In genomic region chr5:76401801-76402250, GRCh38 we compare ENCODE assay signal across 8 cellular contexts. TPM values are rescaled to one million over a fixed set of nuclear protein-coding genes. Genes with fewer than 3 reads are reported as not detected.
A peak's percentile ranks its signal among the peaks of the same experiment; 100 is the strongest.
DNase-seq lines count a peak whose midpoint lies in the region; ATAC-seq, FAIRE-seq and TF ChIP-seq lines count a peak whose summit lies in the region.

No MANE protein-coding gene starts in this region.

- H3K4me3 ChIP-seq in A549 (peak overlapping the region; percentile 70), PC-3 (ENCODE audit: low read length) (no peak overlapping the region), dorsolateral prefrontal cortex (peak overlapping the region in 50 of 59 donors; percentile 8 to 76 (median 64)), skin epidermis (peak overlapping the region; percentile 34 to 78 (median 58))

- H3K4me1 ChIP-seq in A549 (peaks cover 10% of the 10 kb centered on the region; the same call in 2 of the 3 replicates), PC-3 (ENCODE audit: insufficient read depth, low read length) (no peaks in the 10 kb centered on the region)

- no peak for TF ChIP-seq RAD21 in A549 (conservative IDR thresholded peaks at IDR 0.05 in 1 of 2, IDR thresholded peaks at IDR 0.05 in 1 of 2)

- no peak for ATAC-seq in A549
- peak; percentile 29 for ATAC-seq in GM19397 (IDR thresholded peaks at IDR 0.05; ENCODE audit: unreplicated experiment)
- ATAC-seq in PC-3 = no peak
- no peak for ATAC-seq in left lobe of liver
- no peak for ATAC-seq in HG03378 (IDR thresholded peaks at IDR 0.05; ENCODE audit: unreplicated experiment)

- BruUV-seq in PC-3 (replicated peaks; lab: Mats Ljungman, UMichigan) = no TSS peak

- no peak for TF ChIP-seq EP300 in A549 (IDR thresholded peaks at IDR 0.05)

- H3K9me2 ChIP-seq in PC-3 (replicated peaks; ENCODE audit: low read length) = no peaks in the 10 kb centered on the region

- H3K27ac ChIP-seq in A549 (peak overlapping the region in 1 of 2 experiments; percentile 86; a peak in 3 of 6 replicates), PC-3 (ENCODE audit: low read length) (no peak overlapping the region), dorsolateral prefrontal cortex (peak overlapping the region in 4 of 59 donors; percentile 36 to 46 (median 39)), skin epidermis (peak overlapping the region in 20 of 21 experiments; percentile 28 to 95 (median 74))

- H4K20me1 ChIP-seq in PC-3 (ENCODE audit: low read length) = no peaks in the 10 kb centered on the region

- H2AFZ ChIP-seq in PC-3 (ENCODE audit: low read length) = no peak overlapping the region

- peak overlapping the region; percentile 90 for H3K4me2 ChIP-seq in A549
- H3K4me2 ChIP-seq in PC-3 (ENCODE audit: low read length) = peak overlapping the region; percentile 88; the same call in 1 of the 2 replicates

- CTCF ChIA-PET in A549 (lab: Yijun Ruan, JAX) = interaction anchor here (0.7 to 6.3 kb wide), 8 partner anchors 13 to 181 kb away, joined by 3 to 54 read pairs (median 7); no protein-coding TSS in a partner anchor
- CTCF ChIA-PET in PC-3 (lab: Charles Lee) = no interaction called here

- 74% methylated on average over 11 of the region's 11 CpGs for WGBS in A549 (ENCODE audit: missing lambda C conversion rate)

- TF ChIP-seq POLR2A in A549 (IDR thresholded peaks at IDR 0.05; ENCODE audit: low read length) = no peak

- POLR2A ChIA-PET in A549 (lab: Yijun Ruan, JAX) = no interaction called here
- POLR2A ChIA-PET in PC-3 (lab: Charles Lee; ENCODE audit: unreplicated experiment) = no interaction called here

- H3K27me3 ChIP-seq in PC-3 (ENCODE audit: low read length) = peaks cover 64% of the 10 kb centered on the region
- peaks cover 0 to 65% (median 40%) of the 10 kb centered on the region in 45 donors for H3K27me3 ChIP-seq in dorsolateral prefrontal cortex

- DNase-seq in A549 (ENCODE audit: low read depth in 1 of 2, low spot score in 1 of 2) (no peak), PC-3 (no peak), dorsolateral prefrontal cortex (no peak), NCI-H1092 (lab: John Stamatoyannopoulos, UW) (no peak), left lobe of liver (ENCODE audit: low spot score) (no peak)

- H3F3A ChIP-seq in PC-3 (ENCODE audit: low read length, unreplicated experiment) = no peaks in the 10 kb centered on the region

- intact Hi-C loops in PC-3 (cut with micrococcal nuclease) = no loop called here
- intact Hi-C loops in dorsolateral prefrontal cortex (cut with DNase I) = no loop called here

- no peak overlapping the region for H3K9ac ChIP-seq in PC-3 (ENCODE audit: low read length)

- FAIRE-seq in A549 (lab: Jason Lieb, UNC) = no peak

- no peaks in the 10 kb centered on the region; the same call in 1 of the 2 replicates for H3K36me3 ChIP-seq in PC-3 (ENCODE audit: low read depth, low read length)

- H3K9me3 ChIP-seq in A549 (no peaks in the 10 kb centered on the region), PC-3 (ENCODE audit: low read length) (no peaks in the 10 kb centered on the region)

- H3K79me2 ChIP-seq in PC-3 (ENCODE audit: low read length) = no peaks in the 10 kb centered on the region

- no peak for TF ChIP-seq CTCF in A549 (IDR thresholded peaks at IDR 0.05)
- no peak for TF ChIP-seq CTCF in PC-3 (conservative IDR thresholded peaks at IDR 0.05; ENCODE audit: low read depth, low read length)
- no peak for TF ChIP-seq CTCF in dorsolateral prefrontal cortex (IDR thresholded peaks at IDR 0.05 in 54 of 56, conservative IDR thresholded peaks at IDR 0.05 in 2 of 56; ENCODE audit: low read depth in 1 of 56, partially characterized antibody in 56 of 56)

TF ChIP-seq in A549, 52 proteins besides CTCF, POLR2A, EP300 and RAD21:
- TF ChIP-seq SREBF2 (IDR thresholded peaks at IDR 0.05) (no peak), CHD2 (IDR thresholded peaks at IDR 0.05; ENCODE audit: low read length, partially characterized antibody) (no peak), MYC (IDR thresholded peaks at IDR 0.05; ENCODE audit: borderline replicate concordance, low read length) (no peak), CHD4 (IDR thresholded peaks at IDR 0.05; ENCODE audit: borderline replicate concordance) (no peak), E2F6 (IDR thresholded peaks at IDR 0.05; ENCODE audit: borderline replicate concordance, low read depth) (no peak), ATOH8 (CRISPR knock-in tag; IDR thresholded peaks at IDR 0.05; ENCODE audit: low read depth) (no peak), PBX3 (IDR thresholded peaks at IDR 0.05) (no peak)
TF ChIP-seq in A549: peak in this region for 0.

RNA-seq across cellular contexts. Expression of gene IQGAP2, which starts 1.3 kb away (rescaled TPM):
- polyA plus RNA-seq in A549 (2011; rRNA removed) = 8.8 and 10.1 TPM in 2 replicates
- polyA plus RNA-seq in A549 (2012; cell fraction: cytosol; rRNA removed) = 0.53 and 0.54 TPM in 2 replicates
- 0.49 and 0.72 TPM in 2 replicates for polyA plus RNA-seq in A549 (2012; cell fraction: nucleus; rRNA removed)
- 3.1 to 5.3 TPM (median 4.9 TPM) in 3 replicates for polyA plus RNA-seq in A549 (2017; fragmentation: RNase III; extraction: RNeasy Plus Mini Kit Qiagen cat#74134 plus additional on column Dnase treatment)
- polyA minus RNA-seq in A549 (2011; rRNA and poly(A)+ RNA removed) = 9.6 and 11.1 TPM in 2 replicates
- not detected in 2 replicates for total RNA-seq in PC-3 (2014; rRNA removed)
- total RNA-seq in dorsolateral prefrontal cortex = 1 to 10 TPM in 111 of 120 experiments, under 1 TPM in 9; 0.66 to 7.9 (median 2.5) TPM
- 110 TPM for total RNA-seq in left lobe of liver

Comparison
In these comparisons a context has a peak if more than half of its experiments do, and no peak if none do; other contexts are left out.
1. RNA of gene IQGAP2, which starts 1.3 kb away (total RNA-seq): 110 TPM in left lobe of liver (single experiment); 0.66 to 7.9 TPM in dorsolateral prefrontal cortex and not detected in PC-3; every median in the first group is over 10 times any median in the second.